In the genomic region with DNA sequence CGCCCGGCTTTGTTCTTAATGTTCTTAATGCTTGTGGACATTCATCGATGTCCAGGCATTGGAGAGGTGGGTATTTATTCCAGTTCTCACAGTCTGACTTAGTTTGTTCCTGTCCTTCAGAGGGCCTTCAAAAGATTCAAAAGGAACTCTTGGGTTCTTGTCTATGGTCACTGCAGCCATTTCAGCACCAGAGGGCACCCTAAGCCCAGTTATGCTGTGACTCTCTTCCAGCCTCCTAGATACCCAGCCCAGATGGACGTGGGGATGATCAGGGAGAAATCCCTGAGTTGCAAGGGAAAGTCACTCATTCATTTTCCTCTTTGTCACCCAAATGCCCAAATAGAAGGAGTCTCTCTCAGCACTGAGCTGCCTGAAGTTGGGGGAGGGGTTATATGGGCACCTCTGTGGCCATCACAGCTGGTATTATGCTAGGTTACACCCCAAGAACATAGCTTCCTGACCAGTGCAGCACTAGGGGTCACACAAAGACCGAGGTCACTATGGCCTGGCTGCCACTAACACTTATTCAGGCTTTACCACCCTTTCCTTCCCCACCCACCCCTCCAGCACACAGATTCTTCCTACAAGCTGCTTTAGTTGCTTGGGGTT, we compare ENCODE assay signal across 8 cellular contexts. TPM values are rescaled to one million over a fixed set of nuclear protein-coding genes. Genes with fewer than 3 reads are reported as not detected.
DNase-seq lines count a peak whose midpoint lies in the region; ATAC-seq lines count a peak whose summit lies in the region.

No MANE protein-coding gene starts in this region.

- DNase-seq in Ammon's horn (ENCODE audit: low spot score) (peak; percentile 90), NCI-H69 (lab: John Stamatoyannopoulos, UW) (peak; percentile 78), ecto neural progenitor cell (ENCODE audit: low spot score) (peak; percentile 84), lung microvascular endothelial cell (ENCODE audit: low read depth in 2 of 2) (peak; percentile 79 to 84)
- peak; percentile 50 to 53 for DNase-seq in activated CD4-positive, alpha-beta T cell treated with anti-CD3 and anti-CD28 coated beads, Interleukin-2, amount 50 U/mL, for 24 hours (ENCODE audit: low read depth in 1 of 2, low spot score in 1 of 2)
- DNase-seq in stimulated activated CD8-positive, alpha-beta memory T cell treated with anti-CD3 and anti-CD28 coated beads, Interleukin-15, amount 100 ng/mL, for 4 hours (ENCODE audit: low read depth in 2 of 2): peak; percentile 13 to 32

- ATAC-seq in GM19035 (IDR thresholded peaks at IDR 0.05; ENCODE audit: unreplicated experiment) (peak; percentile 91), HG03439 (IDR thresholded peaks at IDR 0.05; ENCODE audit: unreplicated experiment) (peak; percentile 93)

RNA-seq across cellular contexts. Expression of a gene that starts 26.5 kb away (rescaled TPM):
- total RNA-seq in lung microvascular endothelial cell: 13.9 and 20.8 TPM in 2 replicates

RNA-seq across cellular contexts. Expression of a gene that starts 38.9 kb away (rescaled TPM):
- 20.3 and 28.8 TPM in 2 replicates for total RNA-seq in lung microvascular endothelial cell

Comparison
In these comparisons a context has a peak if more than half of its experiments do, and no peak if none do; other contexts are left out.
1. Peak in every context shown above with its lines: DNase-seq and ATAC-seq.
2. DNase-seq: peak in every context shown above with its lines; median percentile 90 in Ammon's horn; 84 in ecto neural progenitor cell; 82 in lung microvascular endothelial cell; 78 in NCI-H69; 52 in activated CD4-positive, alpha-beta T cell treated with anti-CD3 and anti-CD28 coated beads, Interleukin-2, amount 50 U/mL, for 24 hours; 22 in stimulated activated CD8-positive, alpha-beta memory T cell treated with anti-CD3 and anti-CD28 coated beads, Interleukin-15, amount 100 ng/mL, for 4 hours.